In genomic region chr19:2840794-2841790, GRCh38 we compare ENCODE assay signal across 8 cellular contexts. TPM values are rescaled to one million over a fixed set of nuclear protein-coding genes. Genes with fewer than 3 reads are reported as not detected.
DNase-seq lines count a peak whose midpoint lies in the region; ATAC-seq and TF ChIP-seq lines count a peak whose summit lies in the region.

TSS of gene ZNF555 (plus strand) at chr19:2841475. CDS start at chr19:2841573, 98 bp downstream.

- ATAC-seq in GM21447 (IDR thresholded peaks at IDR 0.05; ENCODE audit: unreplicated experiment) (peak; percentile 94), PC-3 (peak; percentile 99)

- POLR2A ChIA-PET in PC-3 (lab: Charles Lee; ENCODE audit: unreplicated experiment), result interaction anchor here (0.6 kb wide), 1 partner anchor 83 kb away, joined by 4 read pairs; no protein-coding TSS in a partner anchor

- H3K9me3 Mint-ChIP-seq in activated T-cell treated with anti-CD3 and anti-CD28 coated beads, Interleukin-2, amount 50 U/mL, for 24 hours, result peaks cover 16% of the 10 kb centered on the region

- H3K27me3 ChIP-seq in HUES64 (ENCODE audit: insufficient read depth, low read length), result peaks cover 8% of the 10 kb centered on the region
- H3K27me3 ChIP-seq in PC-3 (ENCODE audit: low read length), result no peaks in the 10 kb centered on the region

- H3K27ac ChIP-seq in HUES64 (ENCODE audit: low read depth, low read length), result peak within 1 kb of the TSS; percentile 94
- H3K27ac ChIP-seq in PC-3 (ENCODE audit: low read length), result peak within 1 kb of the TSS; percentile 44; the same call in 1 of the 2 replicates

- no peaks in the 10 kb centered on the region for H3K27me3 Mint-ChIP-seq in activated T-cell treated with anti-CD3 and anti-CD28 coated beads, Interleukin-2, amount 50 U/mL, for 24 hours

- no peaks in the 10 kb centered on the region for H3K9me2 ChIP-seq in PC-3 (replicated peaks; ENCODE audit: low read length)

- H3F3A ChIP-seq in PC-3 (ENCODE audit: low read length, unreplicated experiment), result no peaks in the 10 kb centered on the region

- peaks cover 10% of the 10 kb centered on the region for H3K4me1 Mint-ChIP-seq in activated T-cell treated with anti-CD3 and anti-CD28 coated beads, Interleukin-2, amount 50 U/mL, for 24 hours (ENCODE audit: low read depth)

- peak within 1 kb of the TSS; percentile 94 for H3K4me2 ChIP-seq in PC-3 (ENCODE audit: low read length)

- CTCF ChIA-PET in PC-3 (lab: Charles Lee), result no interaction called here

- H3K4me3 Mint-ChIP-seq in activated T-cell treated with anti-CD3 and anti-CD28 coated beads, Interleukin-2, amount 50 U/mL, for 24 hours, result peak within 1 kb of the TSS; percentile 84

- H3K27ac Mint-ChIP-seq in activated T-cell treated with anti-CD3 and anti-CD28 coated beads, Interleukin-2, amount 50 U/mL, for 24 hours, result peak within 1 kb of the TSS; percentile 88

- H3K4me1 ChIP-seq in HUES64 (ENCODE audit: insufficient read depth, low read length), result no peaks in the 10 kb centered on the region
- H3K4me1 ChIP-seq in PC-3 (ENCODE audit: insufficient read depth, low read length), result no peaks in the 10 kb centered on the region; the same call in 1 of the 2 replicates

- H3K36me3 ChIP-seq in HUES64 (ENCODE audit: insufficient read depth, low read length) (0 out of 2 replicates have a peak, but pooled peaks cover 8% of the 10 kb centered on the region), PC-3 (ENCODE audit: low read depth, low read length) (no peaks in the 10 kb centered on the region; the same call in 1 of the 2 replicates)

- H3K9ac ChIP-seq in HUES64 (ENCODE audit: low read depth, low read length), result peak within 1 kb of the TSS; percentile 81
- peak within 1 kb of the TSS; percentile 80 for H3K9ac ChIP-seq in PC-3 (ENCODE audit: low read length)

- H3K4me3 ChIP-seq in HUES64 (ENCODE audit: low read length) (peak within 1 kb of the TSS; percentile 76), PC-3 (ENCODE audit: low read length) (peak within 1 kb of the TSS; percentile 73)

- DNase-seq in DMS 273 treated with DMSO at 0.1 percent for 48 hours (lab: John Stamatoyannopoulos, UW) (peak; percentile 95), PC-3 (peak; percentile 96), erythroblast (lab: John Stamatoyannopoulos, UW) (peak; percentile 95 to 97), mucosa of gallbladder (ENCODE audit: low spot score) (peak; percentile 100)
- peak; percentile 97 for DNase-seq in activated T-cell treated with anti-CD3 and anti-CD28 coated beads, Interleukin-2, amount 50 U/mL, for 24 hours
- peak; percentile 97 for DNase-seq in stimulated activated CD8-positive, alpha-beta memory T cell treated with anti-CD3 and anti-CD28 coated beads, Interleukin-4, amount 100 ng/mL, for 24 hours (ENCODE audit: low read depth)

- H3K79me2 ChIP-seq in PC-3 (ENCODE audit: low read length), result peaks cover 8% of the 10 kb centered on the region; the same call in 1 of the 2 replicates

- H4K20me1 ChIP-seq in PC-3 (ENCODE audit: low read length), result no peaks in the 10 kb centered on the region

- H3K36me3 Mint-ChIP-seq in activated T-cell treated with anti-CD3 and anti-CD28 coated beads, Interleukin-2, amount 50 U/mL, for 24 hours (ENCODE audit: low read depth), result peaks cover 35% of the 10 kb centered on the region

- no peak for TF ChIP-seq CTCF in PC-3 (conservative IDR thresholded peaks at IDR 0.05; ENCODE audit: low read depth, low read length)

- TF ChIP-seq POLR2A in erythroblast (IDR thresholded peaks at IDR 0.05; ENCODE audit: low read length), result peak; percentile 22

- intact Hi-C loops in PC-3 (cut with micrococcal nuclease), result no loop called here

- WGBS in HUES64, result under 1% methylated on average over 106 of the region's 106 CpGs

- H3K9me3 ChIP-seq in HUES64 (ENCODE audit: insufficient read depth, low read depth, low read length) (peaks cover 11% of the 10 kb centered on the region), PC-3 (ENCODE audit: low read length) (no peaks in the 10 kb centered on the region)

- H2AFZ ChIP-seq in PC-3 (ENCODE audit: low read length), result peak within 1 kb of the TSS; percentile 93

- BruUV-seq in PC-3 (replicated peaks; lab: Mats Ljungman, UMichigan), result TSS peak; percentile 77

RNA-seq across cellular contexts. Expression of gene ZNF555, which starts in this region (rescaled TPM):
- polyA plus RNA-seq in HUES64 (2013, experiment 1 of 2), result 3.2 TPM
- polyA plus RNA-seq in HUES64 (2013, experiment 2 of 2), result 4.4 TPM
- total RNA-seq in PC-3 (2014; rRNA removed), result 0.75 and 0.84 TPM in 2 replicates
- total RNA-seq in mucosa of gallbladder, result 5.8 TPM

Comparison
In these comparisons a context has a peak if more than half of its experiments do, and no peak if none do; other contexts are left out.
1. Peak in every context shown above with its lines: DNase-seq, ATAC-seq, H3K4me3 ChIP-seq and H3K27ac ChIP-seq.
2. Peak in DNase-seq, ATAC-seq, H3K4me3 ChIP-seq, H3K27ac ChIP-seq, H3K9ac ChIP-seq and H3K4me2 ChIP-seq in PC-3; RNA of the gene not detected or under 1 TPM.